Comparison of ENCODE assay signal across 17 cellular contexts in genomic region chr18:23822590-23823385, GRCh38.
DNase-seq lines count a peak whose midpoint lies in the region; ATAC-seq and TF ChIP-seq lines count a peak whose summit lies in the region.
"Had no signal": no experiment of that assay in that cellular context is flagged by ENCODE, and none has a peak within 500 bp of the region (broad histone marks: within the 10 kb centered on the region; RNA-seq: fewer than 3 reads in every experiment).

No MANE protein-coding gene starts in this region.

- CTCF ChIA-PET in PC-9 (lab: Charles Lee), result no interaction called here

- no peak for TF ChIP-seq CTCF in PC-9 (conservative IDR thresholded peaks at IDR 0.05)
- no peak for TF ChIP-seq CTCF in epithelial cell of esophagus (IDR thresholded peaks at IDR 0.05; ENCODE audit: insufficient read depth, low read depth, low read length, missing control alignments)
- no peak for TF ChIP-seq CTCF in left lung (IDR thresholded peaks at IDR 0.05)

- H3K23ac ChIP-seq in mesenchymal stem cell (ENCODE audit: low read length in 2 of 2), result no peak overlapping the region

- no peak overlapping the region for H4K8ac ChIP-seq in mesenchymal stem cell (ENCODE audit: low read length)

- no peaks in the 10 kb centered on the region for H3K9me2 ChIP-seq in PC-9 (ENCODE audit: insufficient read depth)

- H3K18ac ChIP-seq in mesenchymal stem cell (ENCODE audit: low read depth in 1 of 2, low read length in 2 of 2), result no peak overlapping the region

- ATAC-seq in HG03460 (IDR thresholded peaks at IDR 0.05; ENCODE audit: unreplicated experiment), result no peak
- no peak for ATAC-seq in left lung
- ATAC-seq: effector memory CD8-positive, alpha-beta T cell; naive thymus-derived CD8-positive, alpha-beta T cell had no signal

- H3K27ac ChIP-seq in PC-9, result no peak overlapping the region
- peak overlapping the region; percentile 52 for H3K27ac ChIP-seq in mesenchymal stem cell (ENCODE audit: low read length, poor library complexity, severe bottlenecking)
- no peak overlapping the region for H3K27ac ChIP-seq in left lung
- H3K27ac ChIP-seq: BLaER1 treated with 17β-estradiol and CSF1 and Interleukin-3, amounts not matched to agents 10 nM and 100 nM; SK-N-MC had no signal

- H3K14ac ChIP-seq in mesenchymal stem cell (ENCODE audit: low read length in 2 of 2), result no peak overlapping the region

- no peaks in the 10 kb centered on the region for H3K27me3 ChIP-seq in PC-9 (ENCODE audit: insufficient read depth, low read depth)
- H3K27me3 ChIP-seq in mesenchymal stem cell (ENCODE audit: control insufficient read depth in 1 of 2, insufficient read depth in 1 of 2, low read length in 2 of 2), result no peaks in the 10 kb centered on the region
- peaks cover 0 to 4% of the 10 kb centered on the region in 2 donors for H3K27me3 ChIP-seq in left lung
- H3K27me3 ChIP-seq: BLaER1 treated with 17β-estradiol and CSF1 and Interleukin-3, amounts not matched to agents 10 nM and 100 nM had no signal

- H3K79me2 ChIP-seq in PC-9 (ENCODE audit: low read depth), result no peaks in the 10 kb centered on the region

- POLR2A ChIA-PET in PC-9 (lab: Charles Lee; ENCODE audit: unreplicated experiment), result interaction anchor here (0.5 to 0.8 kb wide), 2 partner anchors 50 to 237 kb away, joined by 5 to 6 read pairs; no protein-coding TSS in a partner anchor

- 76% methylated on average over 6 of the region's 10 CpGs for WGBS in mesenchymal stem cell

- TSS peak; percentile 76 for BruUV-seq in PC-9 (replicated peaks; lab: Mats Ljungman, UMichigan)

- H3K9me3 ChIP-seq in PC-9 (ENCODE audit: insufficient read depth, low read depth) (no peaks in the 10 kb centered on the region), mesenchymal stem cell (ENCODE audit: control insufficient read depth, low read length) (no peaks in the 10 kb centered on the region), left lung (no peaks in the 10 kb centered on the region)
- H3K9me3 ChIP-seq: BLaER1 treated with 17β-estradiol and CSF1 and Interleukin-3, amounts not matched to agents 10 nM and 100 nM had no signal

- no peak overlapping the region for H2BK120ac ChIP-seq in mesenchymal stem cell (ENCODE audit: low read depth, low read length)

- H2AFZ ChIP-seq in PC-9 (no peak overlapping the region), mesenchymal stem cell (ENCODE audit: low read depth, low read length) (no peak overlapping the region)

- no peaks in the 10 kb centered on the region for H3K79me1 ChIP-seq in mesenchymal stem cell (replicated peaks; ENCODE audit: low read length, poor library complexity, severe bottlenecking)

- intact Hi-C loops in PC-9 (cut with micrococcal nuclease; ENCODE audit: unreplicated experiment), result loop anchor here (1.0 kb wide), 1 partner anchor 50 kb away; no protein-coding TSS in a partner anchor
- intact Hi-C loops in left lung (cut with DNase I), result no loop called here
- intact Hi-C loops in posterior cingulate gyrus (cut with DNase I), result no loop called here

- DNase-seq in GM03348 (ENCODE audit: low spot score) (peak; percentile 33), PC-9 (peak; percentile 48 to 66), epithelial cell of esophagus (ENCODE audit: low read depth) (peak; percentile 64), mesenchymal stem cell (no peak), left lung (no peak), posterior cingulate gyrus (no peak)
- no peak for DNase-seq in stimulated activated CD4-positive, alpha-beta T cell treated with anti-CD3 and anti-CD28 coated beads, Interleukin-12 subunit alpha, Interleukin-12 subunit beta, amount 100 ng/mL, for 4 hours
- DNase-seq: activated effector memory CD4-positive, alpha-beta T cell treated with anti-CD3 and anti-CD28 coated beads, Interleukin-2, amount 50 U/mL, for 16 hours; DMS79; effector memory CD8-positive, alpha-beta T cell; head of caudate nucleus; naive thymus-derived CD8-positive, alpha-beta T cell; NCI-H1105 treated with DMSO at 0.1 percent for 48 hours; NCI-H345 had no signal

- 0 out of 2 replicates have a peak, but pooled peaks cover under 1% of the 10 kb centered on the region for H3K4me1 ChIP-seq in PC-9 (replicated peaks; ENCODE audit: insufficient read depth)
- H3K4me1 ChIP-seq in mesenchymal stem cell (ENCODE audit: control insufficient read depth, insufficient read depth, low read depth, low read length), result peaks cover 9% of the 10 kb centered on the region
- peaks cover 0 to 8% of the 10 kb centered on the region in 2 donors for H3K4me1 ChIP-seq in left lung

- no peak overlapping the region for H4K91ac ChIP-seq in mesenchymal stem cell (ENCODE audit: low read length)

- H2AK5ac ChIP-seq in mesenchymal stem cell (ENCODE audit: low read length, severe bottlenecking), result peak overlapping the region; percentile 54

- H3K36me3 ChIP-seq in PC-9 (ENCODE audit: low read depth) (no peaks in the 10 kb centered on the region), mesenchymal stem cell (ENCODE audit: control insufficient read depth in 1 of 2, insufficient read depth in 2 of 2, low read depth in 1 of 2, low read length in 2 of 2) (peaks cover 0 to 52% of the 10 kb centered on the region in 2 experiments), left lung (no peaks in the 10 kb centered on the region)
- H3K36me3 ChIP-seq: BLaER1 treated with 17β-estradiol and CSF1 and Interleukin-3, amounts not matched to agents 10 nM and 100 nM had no signal

- no peak overlapping the region for H2BK15ac ChIP-seq in mesenchymal stem cell (ENCODE audit: low read depth, poor library complexity, severe bottlenecking)

- H2BK5ac ChIP-seq in mesenchymal stem cell (ENCODE audit: low read depth, low read length, poor library complexity, severe bottlenecking), result no peak overlapping the region

- no peak overlapping the region for H3K9ac ChIP-seq in mesenchymal stem cell (ENCODE audit: low read length)
- H3K9ac ChIP-seq: BLaER1 treated with 17β-estradiol and CSF1 and Interleukin-3, amounts not matched to agents 10 nM and 100 nM had no signal

- no peak overlapping the region for H3K4me2 ChIP-seq in PC-9
- H3K4me2 ChIP-seq in mesenchymal stem cell (ENCODE audit: low read length, poor library complexity, severe bottlenecking), result no peak overlapping the region
- H3K4me2 ChIP-seq: BLaER1 treated with 17β-estradiol and CSF1 and Interleukin-3, amounts not matched to agents 10 nM and 100 nM had no signal

- no peaks in the 10 kb centered on the region for H3F3A ChIP-seq in PC-9 (ENCODE audit: insufficient read depth, low read depth)

- H4K20me1 ChIP-seq in PC-9 (ENCODE audit: insufficient read depth), result no peaks in the 10 kb centered on the region
- H4K20me1 ChIP-seq: BLaER1 treated with 17β-estradiol and CSF1 and Interleukin-3, amounts not matched to agents 10 nM and 100 nM had no signal

- H3K4me3 ChIP-seq in PC-9 (no peak overlapping the region), epithelial cell of esophagus (ENCODE audit: low read length) (no peak overlapping the region), mesenchymal stem cell (ENCODE audit: insufficient read depth in 1 of 2, low read depth in 1 of 2, low read length in 2 of 2) (no peak overlapping the region), left lung (no peak overlapping the region)
- H3K4me3 ChIP-seq: BLaER1 treated with 17β-estradiol and CSF1 and Interleukin-3, amounts not matched to agents 10 nM and 100 nM; SK-N-MC had no signal

- no peak overlapping the region for H2BK12ac ChIP-seq in mesenchymal stem cell (ENCODE audit: low read length in 2 of 2)

- H3K4ac ChIP-seq in mesenchymal stem cell (ENCODE audit: low read depth in 1 of 2, low read length in 2 of 2), result no peak overlapping the region

Comparison
In these comparisons a context has a peak if more than half of its experiments do, and no peak if none do; other contexts are left out.
1. DNase-seq: peak in GM03348 (single experiment), PC-9 (2 of 2) and epithelial cell of esophagus (single experiment); none in mesenchymal stem cell (single experiment), stimulated activated CD4-positive, alpha-beta T cell treated with anti-CD3 and anti-CD28 coated beads, Interleukin-12 subunit alpha, Interleukin-12 subunit beta, amount 100 ng/mL, for 4 hours (single experiment), left lung (0 of 2) and posterior cingulate gyrus (0 of 10).